Comparison of ENCODE assay signal across 1 cellular context in genomic region chr1:89530690-89531089, GRCh38.
TF ChIP-seq lines count a peak whose summit lies in the region.

No MANE protein-coding gene starts in this region.

TF ChIP-seq in H1, 55 proteins besides CTCF, POLR2A, EP300 and RAD21 (continued from another document):
- TF ChIP-seq NANOG (IDR thresholded peaks at IDR 0.05; ENCODE audit: insufficient read depth, low read depth, low read length, poor library complexity, severe bottlenecking) (peak; percentile 79), TAF1 (IDR thresholded peaks at IDR 0.05; ENCODE audit: low read depth, low read length) (no peak), SIN3A (conservative IDR thresholded peaks at IDR 0.05 in 1 of 2, IDR thresholded peaks at IDR 0.05 in 1 of 2; ENCODE audit: low read depth in 1 of 2, low read length in 2 of 2) (0 out of 4 replicates have a peak, but pooled peaks of 1 of the 2 experiments have one; percentile 35), ATF2 (IDR thresholded peaks at IDR 0.05; ENCODE audit: low read length) (no peak), KDM5A (IDR thresholded peaks at IDR 0.05; ENCODE audit: low read length) (no peak)
